In genomic region chr14:20327005-20327869, GRCh38 we compare ENCODE assay signal across 8 cellular contexts. TPM values are rescaled to one million over a fixed set of nuclear protein-coding genes. Genes with fewer than 3 reads are reported as not detected.
DNase-seq lines count a peak whose midpoint lies in the region; ATAC-seq and TF ChIP-seq lines count a peak whose summit lies in the region.

No MANE protein-coding gene starts in this region.

- no peaks in the 10 kb centered on the region for H3K27me3 Mint-ChIP-seq in CD8-positive, alpha-beta T cell (ENCODE audit: low read depth)
- no peaks in the 10 kb centered on the region for H3K27me3 Mint-ChIP-seq in memory B cell

- H3K27me3 ChIP-seq in CD8-positive, alpha-beta T cell (ENCODE audit: insufficient read depth, low read length): no peaks in the 10 kb centered on the region
- H3K27me3 ChIP-seq in dorsolateral prefrontal cortex (no peaks in the 10 kb centered on the region), aorta (ENCODE audit: control insufficient read depth in 1 of 2, insufficient read depth in 2 of 2, low read length in 1 of 2) (no peaks in the 10 kb centered on the region)

- no peaks in the 10 kb centered on the region for H3K36me3 ChIP-seq in CD8-positive, alpha-beta T cell (ENCODE audit: insufficient read depth, low read length)
- H3K36me3 ChIP-seq in aorta (ENCODE audit: control insufficient read depth in 1 of 2, insufficient read depth in 2 of 2, low read length in 1 of 2): no peaks in the 10 kb centered on the region

- no peak overlapping the region for H3K4me3 Mint-ChIP-seq in CD8-positive, alpha-beta T cell
- no peak overlapping the region for H3K4me3 Mint-ChIP-seq in memory B cell

- peak in 1 of 7 experiments; percentile 35 for DNase-seq in CD8-positive, alpha-beta T cell
- DNase-seq in NAMALWA (ENCODE audit: low spot score): peak; percentile 87
- DNase-seq in SK-N-DZ (ENCODE audit: low spot score): peak; percentile 67
- peak in 1 of 10 donors; percentile 27 for DNase-seq in dorsolateral prefrontal cortex
- peak; percentile 20 to 58 for DNase-seq in memory B cell (ENCODE audit: low spot score in 2 of 2)
- DNase-seq in aorta: no peak

- peak overlapping the region; percentile 62 for H3K27ac Mint-ChIP-seq in CD8-positive, alpha-beta T cell
- peak overlapping the region; percentile 64 for H3K27ac Mint-ChIP-seq in memory B cell

- CTCF ChIA-PET in CD8-positive, alpha-beta T cell (lab: Charles Lee): interaction anchor here (0.6 to 6.9 kb wide), 48 partner anchors 9 to 532 kb away, joined by 3 to 103 read pairs (median 4); partner anchors contain the start of genes PARP2, RNASE4, TEP1 and TTC5

- intact Hi-C loops in CD8-positive, alpha-beta T cell (cut with DNase I, micrococcal nuclease): loop anchor here (1.0 to 10.0 kb wide), 8 partner anchors 16 to 528 kb away; partner anchors contain the start of genes PARP2 (in 1 of the 2) and TEP1 (in 1 of the 2)
- intact Hi-C loops in dorsolateral prefrontal cortex (cut with DNase I) (loop anchor here (2.0 to 5.0 kb wide), 3 partner anchors 280 to 365 kb away; no protein-coding TSS in a partner anchor), aorta (cut with DNase I) (loop anchor here (5.0 kb wide), 2 partner anchors 285 to 360 kb away; partner anchors contain the start of gene ANG (in 1 of the 2))

- 39 to 41% methylated on average over 8 of the region's 8 CpGs for WGBS in aorta, 2 donors

- POLR2A ChIA-PET in CD8-positive, alpha-beta T cell (lab: Charles Lee): interaction anchor here (0.7 to 1.8 kb wide), 5 partner anchors 16 to 364 kb away, joined by 3 to 8 read pairs (median 4); partner anchors contain the start of gene PARP2

- peaks cover 21% of the 10 kb centered on the region for H3K36me3 Mint-ChIP-seq in CD8-positive, alpha-beta T cell
- peaks cover 7% of the 10 kb centered on the region for H3K36me3 Mint-ChIP-seq in memory B cell

- peak; percentile 98 for TF ChIP-seq CTCF in CD8-positive, alpha-beta T cell (IDR thresholded peaks at IDR 0.05)
- TF ChIP-seq CTCF in dorsolateral prefrontal cortex (IDR thresholded peaks at IDR 0.05 in 54 of 56, conservative IDR thresholded peaks at IDR 0.05 in 2 of 56; ENCODE audit: low read depth in 1 of 56, partially characterized antibody in 56 of 56): peak; percentile 77 to 97 (median 87)

- no peak overlapping the region for H3K4me3 ChIP-seq in CD8-positive, alpha-beta T cell (ENCODE audit: low read depth, low read length)
- peak overlapping the region in 35 of 59 donors; percentile 1 to 41 (median 17) for H3K4me3 ChIP-seq in dorsolateral prefrontal cortex
- H3K4me3 ChIP-seq in aorta (ENCODE audit: low read length in 2 of 2): no peak overlapping the region

- no peaks in the 10 kb centered on the region for H3K9me3 Mint-ChIP-seq in CD8-positive, alpha-beta T cell
- no peaks in the 10 kb centered on the region for H3K9me3 Mint-ChIP-seq in memory B cell

- no peaks in the 10 kb centered on the region for H3K9me3 ChIP-seq in CD8-positive, alpha-beta T cell (ENCODE audit: low read length)
- H3K9me3 ChIP-seq in aorta (ENCODE audit: control insufficient read depth, low read length): no peaks in the 10 kb centered on the region

- peaks cover 6% of the 10 kb centered on the region for H3K4me1 ChIP-seq in CD8-positive, alpha-beta T cell (ENCODE audit: insufficient read depth, low read length)
- H3K4me1 ChIP-seq in aorta (ENCODE audit: control insufficient read depth in 1 of 2, insufficient read depth in 2 of 2, low read length in 2 of 2): no peaks in the 10 kb centered on the region

- peaks cover 26% of the 10 kb centered on the region for H3K4me1 Mint-ChIP-seq in CD8-positive, alpha-beta T cell (ENCODE audit: low read depth)
- H3K4me1 Mint-ChIP-seq in memory B cell: peaks cover 21% of the 10 kb centered on the region

- ATAC-seq in CD8-positive, alpha-beta T cell: peak; percentile 62
- ATAC-seq in GM18907 (IDR thresholded peaks at IDR 0.05; ENCODE audit: unreplicated experiment) (peak; percentile 61), memory B cell (ENCODE audit: low read depth) (peak; percentile 60), aorta (ENCODE audit: low FRiP score) (peak; percentile 74), GM18519 (IDR thresholded peaks at IDR 0.05; ENCODE audit: low FRiP score, unreplicated experiment) (no peak)

- no peak overlapping the region for H3K27ac ChIP-seq in CD8-positive, alpha-beta T cell (ENCODE audit: low read depth, low read length)
- H3K27ac ChIP-seq in dorsolateral prefrontal cortex (peak overlapping the region in 46 of 59 donors; percentile 0 to 66 (median 42)), aorta (ENCODE audit: low read depth in 1 of 2, low read length in 2 of 2) (peak overlapping the region in 1 of 2 donors; percentile 36)

RNA-seq across cellular contexts. Expression of gene CCNB1IP1, which starts 5.8 kb away (rescaled TPM):
- 10 to 100 TPM; 26.9 to 28.0 TPM for total RNA-seq in CD8-positive, alpha-beta T cell
- 260 and 262 TPM in 2 replicates for polyA plus RNA-seq in SK-N-DZ (2014; cell fraction: cytosol; rRNA removed)
- 112 and 123 TPM in 2 replicates for polyA plus RNA-seq in SK-N-DZ (2014; cell fraction: nucleus; rRNA removed)
- total RNA-seq in dorsolateral prefrontal cortex: 10 to 100 TPM; 23.9 to 53.0 (median 36.4) TPM
- total RNA-seq in aorta: 10 to 100 TPM; 34.6 to 50.9 TPM
- 10 to 100 TPM; 65.5 to 75.4 TPM for polyA plus RNA-seq in aorta

RNA-seq across cellular contexts. Expression of gene PARP2, which starts 16.2 kb away (rescaled TPM):
- total RNA-seq in CD8-positive, alpha-beta T cell: 10 to 100 TPM; 15.9 to 16.5 TPM
- 22.8 and 23.0 TPM in 2 replicates for polyA plus RNA-seq in SK-N-DZ (2014; cell fraction: cytosol; rRNA removed)
- polyA plus RNA-seq in SK-N-DZ (2014; cell fraction: nucleus; rRNA removed): 66.5 and 111 TPM in 2 replicates
- total RNA-seq in dorsolateral prefrontal cortex (10 to 100 TPM; 26.7 to 81.9 (median 48.4) TPM), aorta (10 to 100 TPM; 13.4 to 19.5 TPM)
- 10 to 100 TPM; 13.4 to 21.4 TPM for polyA plus RNA-seq in aorta

RNA-seq across cellular contexts. Expression of gene TTC5, which starts 21.5 kb away (rescaled TPM):
- total RNA-seq in CD8-positive, alpha-beta T cell: 1 to 10 TPM; 9.2 to 9.9 TPM
- 27.0 and 37.8 TPM in 2 replicates for polyA plus RNA-seq in SK-N-DZ (2014; cell fraction: cytosol; rRNA removed)
- polyA plus RNA-seq in SK-N-DZ (2014; cell fraction: nucleus; rRNA removed): 11.3 and 12.0 TPM in 2 replicates
- total RNA-seq in dorsolateral prefrontal cortex (10 to 100 TPM; 19.0 to 46.8 (median 32.3) TPM), aorta (10 to 100 TPM; 12.0 to 15.4 TPM)
- 1 to 10 TPM; 3.0 to 4.3 TPM for polyA plus RNA-seq in aorta

Comparison
In these comparisons a context has a peak if more than half of its experiments do, and no peak if none do; other contexts are left out.
1. DNase-seq: peak in NAMALWA (single experiment), SK-N-DZ (single experiment) and memory B cell (2 of 2); none in aorta (0 of 2).
2. H3K4me3 ChIP-seq: peak in dorsolateral prefrontal cortex (35 of 59); none in CD8-positive, alpha-beta T cell (single experiment) and aorta (0 of 2).